Comparison of ENCODE assay signal across 1 cellular context in the genomic region with DNA sequence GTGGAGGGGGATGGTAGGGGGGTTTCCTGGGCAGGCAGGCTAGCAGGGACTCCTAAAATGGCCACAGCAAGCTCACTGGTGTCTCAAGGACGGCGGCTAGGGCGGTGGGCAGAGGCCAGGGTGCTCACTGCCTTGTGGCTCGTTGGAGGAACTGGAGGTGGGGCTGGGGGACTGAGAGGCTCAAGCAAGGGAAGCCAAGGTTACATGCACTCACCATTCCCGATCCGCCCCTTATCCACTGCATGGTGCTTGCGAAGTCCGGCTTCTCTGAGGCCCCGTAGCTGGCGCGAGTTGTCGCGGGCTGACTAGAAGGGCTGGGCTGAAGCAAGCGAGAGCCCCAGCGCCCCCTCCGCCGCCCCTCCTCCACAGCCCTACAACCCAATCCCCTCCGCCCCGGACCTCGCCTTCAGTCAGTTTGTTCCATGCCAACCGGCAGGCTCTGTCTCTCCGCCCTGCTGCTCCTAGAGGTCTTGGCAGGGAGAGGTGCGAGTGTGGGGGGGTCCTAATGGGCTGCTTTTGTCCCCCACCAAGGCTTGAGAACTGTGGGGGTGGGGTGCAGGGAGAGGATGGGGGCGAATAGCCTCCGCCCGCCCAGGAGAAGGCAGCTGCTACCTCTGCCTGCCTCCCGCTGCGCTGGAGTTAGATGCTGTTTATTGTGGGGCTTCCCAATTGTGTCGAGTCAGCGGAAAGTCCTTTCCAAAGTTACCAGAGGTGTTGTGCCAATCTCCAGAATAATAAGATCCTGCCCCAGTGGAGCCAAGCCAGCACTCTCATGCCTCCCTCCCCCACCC.
TF ChIP-seq lines count a peak whose summit lies in the region.

Gene ARHGEF9 (minus strand): TSS at position 313 of the 791 bp plus-strand sequence. CDS start 69 bp downstream, at position 244.

TF ChIP-seq in GM23338, 12 proteins besides CTCF, POLR2A, EP300 and RAD21 (continued from another document):
- TF ChIP-seq, protein P1, sequence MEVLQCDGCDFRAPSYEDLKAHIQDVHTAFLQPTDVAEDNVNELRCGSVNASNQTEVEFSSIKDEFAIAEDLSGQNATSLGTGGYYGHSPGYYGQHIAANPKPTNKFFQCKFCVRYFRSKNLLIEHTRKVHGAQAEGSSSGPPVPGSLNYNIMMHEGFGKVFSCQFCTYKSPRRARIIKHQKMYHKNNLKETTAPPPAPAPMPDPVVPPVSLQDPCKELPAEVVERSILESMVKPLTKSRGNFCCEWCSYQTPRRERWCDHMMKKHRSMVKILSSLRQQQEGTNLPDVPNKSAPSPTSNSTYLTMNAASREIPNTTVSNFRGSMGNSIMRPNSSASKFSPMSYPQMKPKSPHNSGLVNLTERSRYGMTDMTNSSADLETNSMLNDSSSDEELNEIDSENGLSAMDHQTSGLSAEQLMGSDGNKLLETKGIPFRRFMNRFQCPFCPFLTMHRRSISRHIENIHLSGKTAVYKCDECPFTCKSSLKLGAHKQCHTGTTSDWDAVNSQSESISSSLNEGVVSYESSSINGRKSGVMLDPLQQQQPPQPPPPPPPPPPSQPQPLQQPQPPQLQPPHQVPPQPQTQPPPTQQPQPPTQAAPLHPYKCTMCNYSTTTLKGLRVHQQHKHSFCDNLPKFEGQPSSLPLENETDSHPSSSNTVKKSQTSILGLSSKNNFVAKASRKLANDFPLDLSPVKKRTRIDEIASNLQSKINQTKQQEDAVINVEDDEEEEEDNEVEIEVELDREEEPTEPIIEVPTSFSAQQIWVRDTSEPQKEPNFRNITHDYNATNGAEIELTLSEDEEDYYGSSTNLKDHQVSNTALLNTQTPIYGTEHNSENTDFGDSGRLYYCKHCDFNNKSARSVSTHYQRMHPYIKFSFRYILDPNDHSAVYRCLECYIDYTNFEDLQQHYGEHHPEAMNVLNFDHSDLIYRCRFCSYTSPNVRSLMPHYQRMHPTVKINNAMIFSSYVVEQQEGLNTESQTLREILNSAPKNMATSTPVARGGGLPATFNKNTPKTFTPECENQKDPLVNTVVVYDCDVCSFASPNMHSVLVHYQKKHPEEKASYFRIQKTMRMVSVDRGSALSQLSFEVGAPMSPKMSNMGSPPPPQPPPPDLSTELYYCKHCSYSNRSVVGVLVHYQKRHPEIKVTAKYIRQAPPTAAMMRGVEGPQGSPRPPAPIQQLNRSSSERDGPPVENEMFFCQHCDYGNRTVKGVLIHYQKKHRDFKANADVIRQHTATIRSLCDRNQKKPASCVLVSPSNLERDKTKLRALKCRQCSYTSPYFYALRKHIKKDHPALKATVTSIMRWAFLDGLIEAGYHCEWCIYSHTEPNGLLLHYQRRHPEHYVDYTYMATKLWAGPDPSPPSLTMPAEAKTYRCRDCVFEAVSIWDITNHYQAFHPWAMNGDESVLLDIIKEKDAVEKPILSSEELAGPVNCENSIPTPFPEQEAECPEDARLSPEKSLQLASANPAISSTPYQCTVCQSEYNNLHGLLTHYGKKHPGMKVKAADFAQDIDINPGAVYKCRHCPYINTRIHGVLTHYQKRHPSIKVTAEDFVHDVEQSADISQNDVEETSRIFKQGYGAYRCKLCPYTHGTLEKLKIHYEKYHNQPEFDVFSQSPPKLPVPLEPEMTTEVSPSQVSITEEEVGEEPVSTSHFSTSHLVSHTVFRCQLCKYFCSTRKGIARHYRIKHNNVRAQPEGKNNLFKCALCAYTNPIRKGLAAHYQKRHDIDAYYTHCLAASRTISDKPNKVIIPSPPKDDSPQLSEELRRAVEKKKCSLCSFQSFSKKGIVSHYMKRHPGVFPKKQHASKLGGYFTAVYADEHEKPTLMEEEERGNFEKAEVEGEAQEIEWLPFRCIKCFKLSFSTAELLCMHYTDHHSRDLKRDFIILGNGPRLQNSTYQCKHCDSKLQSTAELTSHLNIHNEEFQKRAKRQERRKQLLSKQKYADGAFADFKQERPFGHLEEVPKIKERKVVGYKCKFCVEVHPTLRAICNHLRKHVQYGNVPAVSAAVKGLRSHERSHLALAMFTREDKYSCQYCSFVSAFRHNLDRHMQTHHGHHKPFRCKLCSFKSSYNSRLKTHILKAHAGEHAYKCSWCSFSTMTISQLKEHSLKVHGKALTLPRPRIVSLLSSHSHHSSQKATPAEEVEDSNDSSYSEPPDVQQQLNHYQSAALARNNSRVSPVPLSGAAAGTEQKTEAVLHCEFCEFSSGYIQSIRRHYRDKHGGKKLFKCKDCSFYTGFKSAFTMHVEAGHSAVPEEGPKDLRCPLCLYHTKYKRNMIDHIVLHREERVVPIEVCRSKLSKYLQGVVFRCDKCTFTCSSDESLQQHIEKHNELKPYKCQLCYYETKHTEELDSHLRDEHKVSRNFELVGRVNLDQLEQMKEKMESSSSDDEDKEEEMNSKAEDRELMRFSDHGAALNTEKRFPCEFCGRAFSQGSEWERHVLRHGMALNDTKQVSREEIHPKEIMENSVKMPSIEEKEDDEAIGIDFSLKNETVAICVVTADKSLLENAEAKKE (CRISPR knock-in tag; IDR thresholded peaks at IDR 0.05), result no peak
- TF ChIP-seq JUNB (IDR thresholded peaks at IDR 0.05; ENCODE audit: unreplicated experiment) (no peak), ZNF331 (CRISPR knock-in tag; IDR thresholded peaks at IDR 0.05; ENCODE audit: low read depth) (no peak), EZH2 (IDR thresholded peaks at IDR 0.05; ENCODE audit: low read depth, unreplicated experiment) (no peak), CREB1 (CRISPR knock-in tag; IDR thresholded peaks at IDR 0.05; ENCODE audit: low read depth) (no peak)
- TF ChIP-seq, protein P2, sequence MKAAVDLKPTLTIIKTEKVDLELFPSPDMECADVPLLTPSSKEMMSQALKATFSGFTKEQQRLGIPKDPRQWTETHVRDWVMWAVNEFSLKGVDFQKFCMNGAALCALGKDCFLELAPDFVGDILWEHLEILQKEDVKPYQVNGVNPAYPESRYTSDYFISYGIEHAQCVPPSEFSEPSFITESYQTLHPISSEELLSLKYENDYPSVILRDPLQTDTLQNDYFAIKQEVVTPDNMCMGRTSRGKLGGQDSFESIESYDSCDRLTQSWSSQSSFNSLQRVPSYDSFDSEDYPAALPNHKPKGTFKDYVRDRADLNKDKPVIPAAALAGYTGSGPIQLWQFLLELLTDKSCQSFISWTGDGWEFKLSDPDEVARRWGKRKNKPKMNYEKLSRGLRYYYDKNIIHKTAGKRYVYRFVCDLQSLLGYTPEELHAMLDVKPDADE (IDR thresholded peaks at IDR 0.05), result no peak
